ENCODE assay signal across 22 cellular contexts in genomic region chr3:167867981-167868380, GRCh38.
DNase-seq lines count a peak whose midpoint lies in the region; ATAC-seq and TF ChIP-seq lines count a peak whose summit lies in the region.
"Had no signal": no experiment of that assay in that cellular context is flagged by ENCODE, and none has a peak within 500 bp of the region (broad histone marks: within the 10 kb centered on the region; RNA-seq: fewer than 3 reads in every experiment).

No MANE protein-coding gene starts in this region.

- in situ Hi-C loops in gastrocnemius medialis (cut with MboI; ENCODE audit: low sequenced_read_pairs in 4 of 4) = no loop called here

- H4K8ac ChIP-seq in mesenchymal stem cell (ENCODE audit: low read length) = no peak overlapping the region

- H2BK12ac ChIP-seq in mesenchymal stem cell (ENCODE audit: low read length in 2 of 2) = no peak overlapping the region

- no peak overlapping the region for H2AK5ac ChIP-seq in mesenchymal stem cell (ENCODE audit: low read length, severe bottlenecking)

- H3K27me3 ChIP-seq in heart right ventricle (no peaks in the 10 kb centered on the region), mesenchymal stem cell (ENCODE audit: control insufficient read depth in 1 of 2, insufficient read depth in 1 of 2, low read length in 2 of 2) (no peaks in the 10 kb centered on the region), gastrocnemius medialis (no peaks in the 10 kb centered on the region)
- H3K27me3 ChIP-seq: BE2C, BLaER1 had no signal

- no peak overlapping the region for H3K9ac ChIP-seq in mesenchymal stem cell (ENCODE audit: low read length)
- H3K9ac ChIP-seq: BLaER1 had no signal

- no peak overlapping the region for H3K4me2 ChIP-seq in mesenchymal stem cell (ENCODE audit: low read length, poor library complexity, severe bottlenecking)
- H3K4me2 ChIP-seq: BLaER1 had no signal

- H3K4me3 ChIP-seq in heart right ventricle (peak overlapping the region in 4 of 10 donors; percentile 51 to 54 (median 54)), mesenchymal stem cell (ENCODE audit: insufficient read depth in 1 of 2, low read depth in 1 of 2, low read length in 2 of 2) (no peak overlapping the region), gastrocnemius medialis (no peak overlapping the region)
- H3K4me3 ChIP-seq: BLaER1, GM12878 had no signal

- H3K4ac ChIP-seq in mesenchymal stem cell (ENCODE audit: low read depth in 1 of 2, low read length in 2 of 2) = no peak overlapping the region

- H4K91ac ChIP-seq in mesenchymal stem cell (ENCODE audit: low read length) = no peak overlapping the region

- DNase-seq in heart right ventricle (no peak), left cardiac atrium (no peak), mesenchymal stem cell (no peak), gastrocnemius medialis (no peak), NCI-H774 (lab: John Stamatoyannopoulos, UW) (no peak)
- DNase-seq: 8988T; ACHN; BE2C; C1 segment of cervical spinal cord; CD4-positive, alpha-beta memory T cell; CD4-positive, CD25-positive, alpha-beta regulatory T cell; CD8-positive, alpha-beta memory T cell; COR-L47; DMS 273 treated with DMSO at 0.1 percent for 48 hours; DMS153; DMS53; DMS79; DND-41; EL; GDM1 had no signal

- H2BK5ac ChIP-seq in mesenchymal stem cell (ENCODE audit: low read depth, low read length, poor library complexity, severe bottlenecking) = no peak overlapping the region

- peaks cover 0 to 8% (median 0%) of the 10 kb centered on the region in 11 donors for H3K9me3 ChIP-seq in heart right ventricle
- no peaks in the 10 kb centered on the region for H3K9me3 ChIP-seq in mesenchymal stem cell (ENCODE audit: control insufficient read depth, low read length)
- no peaks in the 10 kb centered on the region for H3K9me3 ChIP-seq in gastrocnemius medialis
- H3K9me3 ChIP-seq: BE2C, BLaER1 had no signal

- H3K23ac ChIP-seq in mesenchymal stem cell (ENCODE audit: low read length in 2 of 2) = no peak overlapping the region

- H3K27ac ChIP-seq in heart right ventricle (peak overlapping the region in 7 of 10 donors; percentile 41 to 94 (median 87)), mesenchymal stem cell (ENCODE audit: low read length, poor library complexity, severe bottlenecking) (no peak overlapping the region), gastrocnemius medialis (peak overlapping the region; percentile 65 to 72 (median 68))
- H3K27ac ChIP-seq: BLaER1 had no signal

- peak overlapping the region; percentile 80 for H2BK15ac ChIP-seq in mesenchymal stem cell (ENCODE audit: low read depth, poor library complexity, severe bottlenecking)

- intact Hi-C loops in heart right ventricle (cut with DNase I) (no loop called here), left cardiac atrium (cut with DNase I) (no loop called here), gastrocnemius medialis (cut with DNase I; ENCODE audit: low total_unique reads) (no loop called here)

- no peak overlapping the region for H2BK120ac ChIP-seq in mesenchymal stem cell (ENCODE audit: low read depth, low read length)

- 64 to 77% methylated on average over 1 of the region's 1 CpG for WGBS in heart right ventricle, 2 donors
- no CpG with 5 or more reads among the region's 1 CpG for WGBS in mesenchymal stem cell

- no peak for ATAC-seq in heart right ventricle
- ATAC-seq in left cardiac atrium = no peak
- no peak for ATAC-seq in gastrocnemius medialis
- ATAC-seq: GM12878 had no signal

- TF ChIP-seq POLR2A in gastrocnemius medialis (IDR thresholded peaks at IDR 0.05) = no peak

- TF ChIP-seq CTCF in heart right ventricle (IDR thresholded peaks at IDR 0.05) (no peak), gastrocnemius medialis (IDR thresholded peaks at IDR 0.05 in 4 of 5, conservative IDR thresholded peaks at IDR 0.05 in 1 of 5) (no peak)

- no peak overlapping the region for H3K18ac ChIP-seq in mesenchymal stem cell (ENCODE audit: low read depth in 1 of 2, low read length in 2 of 2)

- no peaks in the 10 kb centered on the region for H3K79me1 ChIP-seq in mesenchymal stem cell (replicated peaks; ENCODE audit: low read length, poor library complexity, severe bottlenecking)

- no peak overlapping the region for H2AFZ ChIP-seq in mesenchymal stem cell (ENCODE audit: low read depth, low read length)

- H3K36me3 ChIP-seq in heart right ventricle = peaks cover 0 to 11% (median 0%) of the 10 kb centered on the region in 9 donors
- no peaks in the 10 kb centered on the region for H3K36me3 ChIP-seq in mesenchymal stem cell (ENCODE audit: control insufficient read depth in 1 of 2, insufficient read depth in 2 of 2, low read depth in 1 of 2, low read length in 2 of 2)
- H3K36me3 ChIP-seq in gastrocnemius medialis = no peaks in the 10 kb centered on the region
- H3K36me3 ChIP-seq: BE2C, BLaER1 had no signal

- H3K4me1 ChIP-seq in heart right ventricle (peaks cover 8 to 75% (median 43%) of the 10 kb centered on the region in 9 donors), mesenchymal stem cell (ENCODE audit: control insufficient read depth, insufficient read depth, low read depth, low read length) (no peaks in the 10 kb centered on the region), gastrocnemius medialis (peaks cover 2 to 11% of the 10 kb centered on the region in 2 donors)
- H3K4me1 ChIP-seq: BE2C, BLaER1 had no signal

- no peak overlapping the region for H3K14ac ChIP-seq in mesenchymal stem cell (ENCODE audit: low read length in 2 of 2)
